ENCODE assay signal across 8 cellular contexts in the genomic region with DNA sequence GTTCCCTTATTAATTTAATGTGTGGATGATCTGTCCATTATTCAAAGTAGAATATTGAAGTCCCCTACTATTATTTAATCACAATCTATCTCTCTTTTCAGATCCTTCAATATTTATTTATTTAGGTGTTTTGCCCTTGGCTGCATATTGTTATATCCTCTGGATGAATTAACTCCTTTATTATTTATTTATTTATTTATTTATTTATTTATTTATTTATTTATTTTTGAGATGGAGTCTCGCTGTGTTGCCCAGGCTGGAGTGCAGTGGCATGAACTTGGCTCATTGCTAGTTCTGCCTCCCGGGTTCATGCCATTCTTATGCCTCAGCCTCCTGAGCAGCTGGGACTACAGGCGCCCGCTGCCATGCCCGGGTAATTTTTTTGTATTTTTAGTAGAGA.
"Had no signal": no experiment of that assay in that cellular context is flagged by ENCODE, and none has a peak within 500 bp of the region (broad histone marks: within the 10 kb centered on the region; RNA-seq: fewer than 3 reads in every experiment).

No MANE protein-coding gene starts in this region.

- H3K4me2 ChIP-seq: KMS-11 had no signal

- FAIRE-seq: HepG2, HTR-8/SVneo, K562 had no signal

- ATAC-seq: HepG2, K562 had no signal

- H3K9ac ChIP-seq: KMS-11 had no signal

- DNase-seq: IMR-90, KBM-7, KG1 had no signal

- H3K4me3 ChIP-seq: K562 had no signal

- H3K27ac ChIP-seq: HL-60, KMS-11 had no signal
